ENCODE assay signal across 11 cellular contexts in the genomic region with DNA sequence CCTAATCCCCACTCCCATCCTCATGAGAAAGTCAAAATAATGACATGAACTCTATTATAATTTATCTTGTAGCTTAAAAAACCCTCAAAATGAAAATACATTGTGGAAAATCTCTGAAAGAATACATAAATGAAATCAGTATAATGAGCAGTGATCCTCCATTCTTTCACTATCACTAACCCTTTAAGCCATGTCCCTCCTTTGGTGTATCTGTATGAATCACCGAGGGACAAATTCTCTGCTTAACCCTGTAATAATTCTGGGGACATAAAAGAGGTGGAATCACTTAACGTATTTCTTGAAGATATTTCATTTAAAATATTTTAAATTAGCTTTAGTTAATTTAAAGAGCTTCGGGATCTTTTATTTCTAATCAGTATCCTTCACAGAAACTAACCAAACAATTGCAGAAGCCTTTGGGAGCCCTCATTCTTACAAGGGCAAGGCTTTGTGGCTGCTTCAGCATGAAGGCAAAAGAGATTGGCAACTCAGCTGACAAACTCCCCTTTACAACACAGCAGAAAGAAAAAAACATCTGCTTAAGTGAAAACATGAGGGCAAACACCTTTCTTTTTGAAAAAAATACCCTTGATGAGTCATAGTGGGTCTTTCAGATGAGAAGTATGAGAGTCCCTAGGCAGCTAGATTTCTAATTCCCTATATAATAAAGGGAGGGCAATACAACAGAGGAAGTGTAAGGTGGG. TPM values are rescaled to one million over a fixed set of nuclear protein-coding genes. Genes with fewer than 3 reads are reported as not detected.
DNase-seq lines count a peak whose midpoint lies in the region; ATAC-seq lines count a peak whose summit lies in the region.
"Had no signal": no experiment of that assay in that cellular context is flagged by ENCODE, and none has a peak within 500 bp of the region (broad histone marks: within the 10 kb centered on the region; RNA-seq: fewer than 3 reads in every experiment).

No MANE protein-coding gene starts in this region.

- DNase-seq in NCI-H2171 treated with DMSO at 0.1 percent for 48 hours (lab: John Stamatoyannopoulos, UW), result peak; percentile 14
- no peak for DNase-seq in NCI-H2171 (lab: John Stamatoyannopoulos, UW)
- DNase-seq in renal cortical epithelial cell (ENCODE audit: low read depth), result peak; percentile 52
- no peak for DNase-seq in NCI-H146 treated with DMSO at 0.1 percent for 48 hours (lab: John Stamatoyannopoulos, UW; ENCODE audit: unreplicated experiment)
- no peak for DNase-seq in hypothalamus (lab: John Stamatoyannopoulos, UW)
- DNase-seq in mucosa of gallbladder (ENCODE audit: low spot score), result no peak
- DNase-seq: 8988T; activated CD4-positive, alpha-beta T cell treated with anti-CD3 and anti-CD28 coated beads for 4 hours; right lobe of liver had no signal

- ATAC-seq in GM21786 (IDR thresholded peaks at IDR 0.05; ENCODE audit: unreplicated experiment) (peak; percentile 94), HG03354 (IDR thresholded peaks at IDR 0.05; ENCODE audit: poor library complexity, severe bottlenecking, unreplicated experiment) (peak; percentile 97)
- ATAC-seq: right lobe of liver had no signal

RNA-seq across cellular contexts. Expression of gene ALCAM, which starts 44.0 kb away (rescaled TPM):
- total RNA-seq in renal cortical epithelial cell (379 and 447 TPM in 2 replicates), mucosa of gallbladder (43.9 TPM)

Comparison
In these comparisons a context has a peak if more than half of its experiments do, and no peak if none do; other contexts are left out.
1. DNase-seq: peak in NCI-H2171 treated with DMSO at 0.1 percent for 48 hours (single experiment) and renal cortical epithelial cell (single experiment); none in NCI-H2171 (single experiment), NCI-H146 treated with DMSO at 0.1 percent for 48 hours (single experiment), hypothalamus (0 of 51) and mucosa of gallbladder (single experiment).